ENCODE assay signal across 28 cellular contexts in the genomic region with DNA sequence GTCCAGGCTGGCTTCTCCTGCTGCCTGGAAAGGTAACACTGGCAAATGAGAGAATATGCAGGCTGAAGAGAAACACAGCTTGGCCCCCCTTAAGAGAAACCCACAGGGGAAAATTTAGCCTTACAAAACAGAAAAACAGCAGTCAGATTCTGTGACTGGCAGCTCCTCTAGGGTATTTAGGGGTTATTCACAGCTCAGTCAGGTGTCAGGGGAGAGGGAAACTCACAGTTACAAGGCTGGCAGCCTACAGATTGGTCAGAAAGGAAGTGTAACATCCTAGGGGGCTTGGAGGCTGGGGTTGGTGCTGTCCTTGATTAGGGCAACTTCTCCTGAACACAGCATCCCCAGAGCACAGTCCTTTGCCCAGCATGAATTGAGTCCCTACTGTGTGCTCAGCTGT.
"Had no signal": no experiment of that assay in that cellular context is flagged by ENCODE, and none has a peak within 500 bp of the region (broad histone marks: within the 10 kb centered on the region; RNA-seq: fewer than 3 reads in every experiment).

No MANE protein-coding gene starts in this region.

- ATAC-seq: activated CD8-positive, alpha-beta memory T cell treated with anti-CD3 and anti-CD28 coated beads, Interleukin-2, amount 10 ng/mL, durations not matched to agents 7 days and 5 days; effector memory CD8-positive, alpha-beta T cell; esophagus mucosa; left ventricle myocardium superior; stimulated activated effector memory CD8-positive, alpha-beta T cell treated with anti-CD3 and anti-CD28 coated beads, Interleukin-12 subunit alpha, Interleukin-12 subunit beta, amount 100 ng/mL, for 72 hours had no signal

- H3K27me3 Mint-ChIP-seq: activated CD4-positive, alpha-beta memory T cell treated with anti-CD3 and anti-CD28 coated beads for 36 hours had no signal

- H3K4me3 Mint-ChIP-seq: activated CD4-positive, alpha-beta memory T cell treated with anti-CD3 and anti-CD28 coated beads for 36 hours; activated CD8-positive, alpha-beta memory T cell treated with anti-CD3 and anti-CD28 coated beads, Interleukin-2, amount 10 ng/mL, durations not matched to agents 7 days and 5 days; central memory CD8-positive, alpha-beta T cell; effector memory CD8-positive, alpha-beta T cell; mesothelial cell of epicardium; natural killer cell; stimulated activated effector memory CD8-positive, alpha-beta T cell treated with anti-CD3 and anti-CD28 coated beads, Interleukin-12 subunit alpha, Interleukin-12 subunit beta, amount 100 ng/mL, for 72 hours; T-helper 1 cell treated with Interleukin-12 subunit alpha and Interleukin-12 subunit beta and Interleukin-4 antibody, amounts not matched to agents 30 μg/mL and 1 μg/mL, for 36 hours had no signal

- H3K9ac ChIP-seq: parathyroid adenoma had no signal

- H2AFZ ChIP-seq: parathyroid adenoma had no signal

- DNase-seq: activated CD4-positive, alpha-beta memory T cell treated with anti-CD3 and anti-CD28 coated beads for 36 hours; activated CD4-positive, alpha-beta T cell treated with anti-CD3 and anti-CD28 coated beads for 48 hours; activated CD8-positive, alpha-beta memory T cell treated with anti-CD3 and anti-CD28 coated beads, Interleukin-2, amount 10 ng/mL, durations not matched to agents 7 days and 5 days; activated effector memory CD4-positive, alpha-beta T cell treated with anti-CD3 and anti-CD28 coated beads, Interleukin-2, amount 50 U/mL, for 16 hours; activated naive CD4-positive, alpha-beta T cell treated with anti-CD3 and anti-CD28 coated beads, Interleukin-2, amount 50 U/mL, for 16 hours; activated T-cell treated with anti-CD3 and anti-CD28 coated beads for 4 hours; aorta; brain microvascular endothelial cell; colonic mucosa; dorsolateral prefrontal cortex; effector memory CD8-positive, alpha-beta T cell; foreskin melanocyte; hypothalamus; left ventricle myocardium superior; mammary epithelial cell; natural killer cell; stimulated activated CD4-positive, alpha-beta T cell treated with anti-CD3 and anti-CD28 coated beads, Interleukin-2, amount 100 ng/mL, for 24 hours; T1000; transverse colon; uterus had no signal

- H3K36me3 Mint-ChIP-seq: activated CD4-positive, alpha-beta memory T cell treated with anti-CD3 and anti-CD28 coated beads for 36 hours; activated CD8-positive, alpha-beta memory T cell treated with anti-CD3 and anti-CD28 coated beads, Interleukin-2, amount 10 ng/mL, durations not matched to agents 7 days and 5 days; mesothelial cell of epicardium; natural killer cell; stimulated activated effector memory CD8-positive, alpha-beta T cell treated with anti-CD3 and anti-CD28 coated beads, Interleukin-12 subunit alpha, Interleukin-12 subunit beta, amount 100 ng/mL, for 72 hours had no signal

- H3K9me3 Mint-ChIP-seq: activated CD4-positive, alpha-beta memory T cell treated with anti-CD3 and anti-CD28 coated beads for 36 hours; central memory CD8-positive, alpha-beta T cell; effector memory CD8-positive, alpha-beta T cell; natural killer cell; stimulated activated effector memory CD8-positive, alpha-beta T cell treated with anti-CD3 and anti-CD28 coated beads, Interleukin-12 subunit alpha, Interleukin-12 subunit beta, amount 100 ng/mL, for 72 hours; T-helper 1 cell treated with Interleukin-12 subunit alpha and Interleukin-12 subunit beta and Interleukin-4 antibody, amounts not matched to agents 30 μg/mL and 1 μg/mL, for 36 hours had no signal

- FAIRE-seq: endothelial cell of umbilical vein had no signal

- H3K79me2 ChIP-seq: parathyroid adenoma had no signal

- H3K9me3 ChIP-seq: colonic mucosa, transverse colon, uterus had no signal

- H3K4me3 ChIP-seq: colonic mucosa, dorsolateral prefrontal cortex, skin epidermis, transverse colon, uterus had no signal

- H3K27ac Mint-ChIP-seq: activated CD4-positive, alpha-beta memory T cell treated with anti-CD3 and anti-CD28 coated beads for 36 hours; activated CD8-positive, alpha-beta memory T cell treated with anti-CD3 and anti-CD28 coated beads, Interleukin-2, amount 10 ng/mL, durations not matched to agents 7 days and 5 days; effector memory CD8-positive, alpha-beta T cell; mesothelial cell of epicardium; natural killer cell; stimulated activated effector memory CD8-positive, alpha-beta T cell treated with anti-CD3 and anti-CD28 coated beads, Interleukin-12 subunit alpha, Interleukin-12 subunit beta, amount 100 ng/mL, for 72 hours; T-helper 1 cell treated with Interleukin-12 subunit alpha and Interleukin-12 subunit beta and Interleukin-4 antibody, amounts not matched to agents 30 μg/mL and 1 μg/mL, for 36 hours had no signal

- H3K36me3 ChIP-seq: brain microvascular endothelial cell, colonic mucosa, transverse colon, uterus had no signal

- H3K27ac ChIP-seq: brain microvascular endothelial cell, colonic mucosa, dorsolateral prefrontal cortex, parathyroid adenoma, skin epidermis, transverse colon, uterus had no signal

- H3K4me1 ChIP-seq: colonic mucosa, parathyroid adenoma, uterus had no signal

- H3K27me3 ChIP-seq: brain microvascular endothelial cell, colonic mucosa, dorsolateral prefrontal cortex, transverse colon, uterus had no signal
